1 cellular context compared by ENCODE assay signal in the genomic region with DNA sequence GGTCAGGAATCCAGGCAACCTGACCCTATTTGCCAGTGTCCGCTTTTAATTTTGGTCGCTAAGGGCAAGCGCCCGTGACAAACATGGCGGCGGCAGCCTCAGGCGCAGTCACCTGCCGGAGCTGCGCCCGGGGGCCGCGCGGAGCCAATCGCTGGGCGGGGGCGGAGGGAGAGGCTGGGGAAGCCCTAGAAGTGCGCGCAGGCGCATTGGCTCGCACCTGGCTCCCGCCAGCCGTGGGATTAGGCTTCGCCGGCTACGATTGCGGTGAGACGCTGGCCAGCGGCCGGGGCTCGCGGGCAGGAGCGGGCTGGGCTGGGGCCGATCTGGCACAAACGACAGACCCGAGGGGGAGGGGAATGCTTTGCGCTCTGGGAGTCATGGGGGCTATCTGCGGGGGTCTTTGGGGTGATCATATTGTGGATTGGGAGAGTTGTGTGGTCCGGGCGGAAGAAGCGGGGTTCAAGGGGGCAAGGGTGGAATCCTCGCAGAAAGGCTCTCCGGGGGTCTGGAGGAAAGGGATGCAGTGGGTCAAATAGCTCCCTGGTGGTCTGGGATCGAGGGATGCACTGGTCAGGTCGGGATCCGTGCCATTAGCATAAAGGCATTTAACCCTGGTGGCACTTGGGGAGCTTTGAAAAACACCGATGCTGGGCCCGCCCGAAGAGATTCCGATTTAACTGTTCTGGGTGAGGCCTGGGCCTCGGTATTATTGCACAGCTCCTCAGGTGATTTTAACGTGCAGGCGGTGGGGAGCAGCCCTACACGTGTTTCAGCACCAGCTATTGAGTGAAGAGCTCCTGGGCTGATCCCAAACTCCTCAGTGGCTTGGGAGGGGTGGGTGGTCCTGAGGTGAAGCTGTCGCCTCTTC.
TF ChIP-seq lines count a peak whose summit lies in the region.

No MANE protein-coding gene starts in this region.

TF ChIP-seq in endothelial cell of umbilical vein, 7 proteins besides CTCF, POLR2A, EP300 and RAD21:
- TF ChIP-seq JUN (IDR thresholded peaks at IDR 0.05; ENCODE audit: borderline replicate concordance, insufficient read depth, insufficient read length, low read depth) (no peak), POLR2AphosphoS5 (IDR thresholded peaks at IDR 0.05; ENCODE audit: insufficient read depth, low read depth, low read length) (peak; percentile 26), FOS (IDR thresholded peaks at IDR 0.05; ENCODE audit: borderline replicate concordance, insufficient read depth, low read length) (no peak), MAX (IDR thresholded peaks at IDR 0.05; ENCODE audit: insufficient read depth, insufficient read length) (no peak), GATA2 (IDR thresholded peaks at IDR 0.05; ENCODE audit: insufficient read depth, insufficient read length, low read depth, low read length) (no peak)
